In the genomic region with DNA sequence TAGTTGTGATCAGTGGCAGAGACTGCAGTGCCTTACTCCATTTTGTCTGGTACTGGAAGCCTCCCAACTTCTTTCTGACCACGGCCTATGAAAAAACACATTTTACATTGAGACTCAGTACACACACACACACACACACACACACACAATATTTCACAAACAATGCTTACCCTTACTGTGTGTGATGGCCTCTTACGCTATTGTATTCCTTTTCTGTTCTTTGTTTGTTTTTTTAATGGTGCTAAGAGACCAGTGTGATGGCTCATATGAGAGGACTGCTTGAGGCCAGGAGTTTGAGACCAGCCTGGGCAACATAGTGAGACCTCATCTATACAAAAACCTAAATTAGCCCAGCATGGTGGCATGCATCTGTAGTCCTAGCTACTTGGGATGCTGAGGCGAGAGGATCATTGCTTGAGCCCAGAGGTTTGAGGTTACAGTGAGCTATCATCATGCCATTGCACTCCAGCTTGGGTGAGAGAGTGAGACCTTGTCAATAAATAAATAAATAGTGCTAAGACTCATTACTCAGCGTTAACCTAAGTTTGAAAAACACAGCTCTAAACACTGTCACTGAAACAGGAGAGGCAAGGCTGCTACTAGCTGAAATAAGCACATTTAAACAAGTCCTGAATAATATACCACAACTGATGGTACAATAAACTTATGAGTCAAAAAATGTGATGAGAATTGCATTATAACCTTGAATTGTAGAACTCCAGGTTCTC, we compare ENCODE assay signal across 18 cellular contexts. TPM values are rescaled to one million over a fixed set of nuclear protein-coding genes. Genes with fewer than 3 reads are reported as not detected.
DNase-seq lines count a peak whose midpoint lies in the region; ATAC-seq, FAIRE-seq and TF ChIP-seq lines count a peak whose summit lies in the region.
"Had no signal": no experiment of that assay in that cellular context is flagged by ENCODE, and none has a peak within 500 bp of the region (broad histone marks: within the 10 kb centered on the region; RNA-seq: fewer than 3 reads in every experiment).

No MANE protein-coding gene starts in this region.

- no peaks in the 10 kb centered on the region for H3K27me3 ChIP-seq in HCT116 (ENCODE audit: insufficient read depth, low read length)
- H3K27me3 ChIP-seq in PC-3 (ENCODE audit: low read length): no peaks in the 10 kb centered on the region
- peaks cover 11 to 12% of the 10 kb centered on the region in 2 experiments; a peak in 3 of 5 replicates for H3K27me3 ChIP-seq in K562 (ENCODE audit: control insufficient read depth in 2 of 2, insufficient read depth in 2 of 2, low read length in 2 of 2)
- H3K27me3 ChIP-seq in CD8-positive, alpha-beta memory T cell (ENCODE audit: insufficient read depth, low read length, poor library complexity, severe bottlenecking): no peaks in the 10 kb centered on the region

- H3K9me2 ChIP-seq in HCT116 (ENCODE audit: insufficient read depth): no peaks in the 10 kb centered on the region
- no peaks in the 10 kb centered on the region for H3K9me2 ChIP-seq in PC-3 (replicated peaks; ENCODE audit: low read length)

- H3K4me1 ChIP-seq in HCT116 (ENCODE audit: control insufficient read depth in 1 of 2, insufficient read depth in 2 of 2, low read length in 2 of 2) (peaks cover 0 to 6% of the 10 kb centered on the region in 2 experiments; a peak in 2 of 4 replicates), PC-3 (ENCODE audit: insufficient read depth, low read length) (peaks cover 19% of the 10 kb centered on the region), K562 (replicated peaks in 1 of 2; ENCODE audit: control insufficient read depth in 2 of 2, insufficient read depth in 2 of 2, low read length in 2 of 2) (no peaks in the 10 kb centered on the region)
- H3K4me1 ChIP-seq in CD8-positive, alpha-beta memory T cell (ENCODE audit: insufficient read depth, low read length): no peaks in the 10 kb centered on the region

- CTCF ChIA-PET in HCT116 (lab: Charles Lee) (no interaction called here), PC-3 (lab: Charles Lee) (interaction anchor here (0.5 kb wide), 1 partner anchor 54 kb away, joined by 3 read pairs; no protein-coding TSS in a partner anchor), K562 (lab: Yijun Ruan, JAX; ENCODE audit: low intra/inter-chr PET ratio) (no interaction called here)
- CTCF ChIA-PET in CD8-positive, alpha-beta memory T cell (lab: Charles Lee): interaction anchor here (1.2 kb wide), 1 partner anchor 14 kb away, joined by 4 read pairs; no protein-coding TSS in a partner anchor

- H3K79me2 ChIP-seq in HCT116 (ENCODE audit: insufficient read depth, low read length): no peaks in the 10 kb centered on the region
- no peaks in the 10 kb centered on the region for H3K79me2 ChIP-seq in PC-3 (ENCODE audit: low read length)
- H3K79me2 ChIP-seq in K562 (ENCODE audit: control insufficient read depth, insufficient read depth, low read length): no peaks in the 10 kb centered on the region

- H4K20me1 ChIP-seq in HCT116 (ENCODE audit: insufficient read depth) (no peaks in the 10 kb centered on the region), PC-3 (ENCODE audit: low read length) (no peaks in the 10 kb centered on the region), K562 (replicated peaks; ENCODE audit: control insufficient read depth, insufficient read depth, low read length) (no peaks in the 10 kb centered on the region)

- H3K36me3 Mint-ChIP-seq in CD8-positive, alpha-beta memory T cell: peaks cover 0 to 5% (median 0%) of the 10 kb centered on the region in 3 donors
- peaks cover 7% of the 10 kb centered on the region for H3K36me3 Mint-ChIP-seq in activated T-helper 1 cell treated with anti-CD3 and anti-CD28 coated beads, Interleukin-12 subunit alpha, Interleukin-12 subunit beta, Interleukin-2, Interleukin-4 antibody, amounts not matched to agents 30 ng/mL and 10 ng/mL and 1 ng/mL, durations not matched to agents 14 hours and 24 hours and 36 hours (ENCODE audit: low read depth)

- POLR2A ChIA-PET in HCT116 (lab: Charles Lee): no interaction called here
- POLR2A ChIA-PET in PC-3 (lab: Charles Lee; ENCODE audit: unreplicated experiment): interaction anchor here (0.5 kb wide), 1 partner anchor 660 kb away, joined by 3 read pairs; no protein-coding TSS in a partner anchor
- POLR2A ChIA-PET in K562 (lab: Yijun Ruan, JAX): interaction anchor here (0.9 to 1.5 kb wide), 2 partner anchors 14 to 226 kb away, joined by 4 read pairs; a partner anchor contains a TSS
- POLR2A ChIA-PET in CD8-positive, alpha-beta memory T cell (lab: Charles Lee): no interaction called here

- no peak overlapping the region for H3K27ac ChIP-seq in HCT116 (ENCODE audit: low read depth, low read length)
- peak overlapping the region; percentile 58 for H3K27ac ChIP-seq in PC-3 (ENCODE audit: low read length)
- no peak overlapping the region for H3K27ac ChIP-seq in K562 (ENCODE audit: extremely low read depth, low read depth, low read length)
- no peak overlapping the region for H3K27ac ChIP-seq in CD8-positive, alpha-beta memory T cell (ENCODE audit: low read depth, low read length)

- no peak overlapping the region for H3K4me3 Mint-ChIP-seq in CD8-positive, alpha-beta memory T cell
- no peak overlapping the region for H3K4me3 Mint-ChIP-seq in activated T-helper 1 cell treated with anti-CD3 and anti-CD28 coated beads, Interleukin-12 subunit alpha, Interleukin-12 subunit beta, Interleukin-2, Interleukin-4 antibody, amounts not matched to agents 30 ng/mL and 10 ng/mL and 1 ng/mL, durations not matched to agents 14 hours and 24 hours and 36 hours

- TF ChIP-seq EP300 in K562 (IDR thresholded peaks at IDR 0.05; ENCODE audit: low read length): no peak

- H3K4me2 ChIP-seq in HCT116 (ENCODE audit: low read length): 0 out of 2 replicates have a peak overlapping the region, but pooled peaks have one; percentile 7
- H3K4me2 ChIP-seq in PC-3 (ENCODE audit: low read length): peak overlapping the region; percentile 44
- H3K4me2 ChIP-seq in K562 (ENCODE audit: insufficient read depth, low read length): no peak overlapping the region

- no peak overlapping the region for H2AFZ ChIP-seq in HCT116 (ENCODE audit: low read depth, low read length, poor library complexity, severe bottlenecking)
- H2AFZ ChIP-seq in PC-3 (ENCODE audit: low read length): 0 out of 2 replicates have a peak overlapping the region, but pooled peaks have one; percentile 37
- H2AFZ ChIP-seq in K562 (ENCODE audit: low read depth, low read length): no peak overlapping the region

- H3K9ac ChIP-seq in HCT116 (ENCODE audit: low read length) (no peak overlapping the region), PC-3 (ENCODE audit: low read length) (peak overlapping the region; percentile 0; the same call in 1 of the 2 replicates), K562 (ENCODE audit: insufficient read depth in 1 of 2, low read depth in 2 of 2, low read length in 2 of 2) (no peak overlapping the region)

- RAD21 ChIA-PET in HCT116 (lab: Charles Lee; ENCODE audit: low non-redundant PET in 1 of 2, low total read pairs in 2 of 2, uncharacterized antibody in 2 of 2, unreplicated experiment in 2 of 2): no interaction called here

- no peaks in the 10 kb centered on the region for H3F3A ChIP-seq in PC-3 (ENCODE audit: low read length, unreplicated experiment)

- H3K4me3 ChIP-seq in HCT116 (replicated peaks in 1 of 2; ENCODE audit: low read depth in 1 of 2, low read length in 2 of 2) (no peak overlapping the region), PC-3 (ENCODE audit: low read length) (no peak overlapping the region), K562 (no peak overlapping the region)
- no peak overlapping the region for H3K4me3 ChIP-seq in CD8-positive, alpha-beta memory T cell (ENCODE audit: low read length)

- BruUV-seq in HCT116 (replicated peaks; lab: Mats Ljungman, UMichigan) (no TSS peak), PC-3 (replicated peaks; lab: Mats Ljungman, UMichigan) (no TSS peak), K562 (replicated peaks; lab: Mats Ljungman, UMichigan) (no TSS peak)

- TF ChIP-seq RAD21 in HCT116 (IDR thresholded peaks at IDR 0.05; ENCODE audit: low read depth) (no peak), K562 (CRISPR knock-in tag; conservative IDR thresholded peaks at IDR 0.05 in 1 of 2, IDR thresholded peaks at IDR 0.05 in 1 of 2) (no peak)

- H3K4me1 Mint-ChIP-seq in CD8-positive, alpha-beta memory T cell: no peaks in the 10 kb centered on the region
- peaks cover 5% of the 10 kb centered on the region for H3K4me1 Mint-ChIP-seq in activated T-helper 1 cell treated with anti-CD3 and anti-CD28 coated beads, Interleukin-12 subunit alpha, Interleukin-12 subunit beta, Interleukin-2, Interleukin-4 antibody, amounts not matched to agents 30 ng/mL and 10 ng/mL and 1 ng/mL, durations not matched to agents 14 hours and 24 hours and 36 hours (ENCODE audit: low read depth)

- H3K9me3 ChIP-seq in HCT116 (ENCODE audit: control insufficient read depth in 1 of 2, insufficient read depth in 1 of 2, low read depth in 1 of 2, low read length in 2 of 2) (no peaks in the 10 kb centered on the region), PC-3 (ENCODE audit: low read length) (no peaks in the 10 kb centered on the region), K562 (replicated peaks; ENCODE audit: control insufficient read depth, insufficient read depth, low read depth, low read length) (no peaks in the 10 kb centered on the region)
- no peaks in the 10 kb centered on the region for H3K9me3 ChIP-seq in CD8-positive, alpha-beta memory T cell (ENCODE audit: low read length)

- H3K36me3 ChIP-seq in HCT116 (ENCODE audit: control insufficient read depth in 1 of 2, insufficient read depth in 2 of 2, low read length in 2 of 2): no peaks in the 10 kb centered on the region
- H3K36me3 ChIP-seq in PC-3 (ENCODE audit: low read depth, low read length): no peaks in the 10 kb centered on the region
- no peaks in the 10 kb centered on the region for H3K36me3 ChIP-seq in K562 (ENCODE audit: control insufficient read depth, insufficient read depth, low read length)
- no peaks in the 10 kb centered on the region for H3K36me3 ChIP-seq in CD8-positive, alpha-beta memory T cell (ENCODE audit: insufficient read depth, low read length)

- ATAC-seq in HCT116: no peak
- ATAC-seq in PC-3: peak; percentile 47
- ATAC-seq in K562: no peak
- no peak for ATAC-seq in GM19023 (IDR thresholded peaks at IDR 0.05; ENCODE audit: unreplicated experiment)

- H3K27ac Mint-ChIP-seq in CD8-positive, alpha-beta memory T cell: peak overlapping the region in 1 of 8 donors; percentile 57
- H3K27ac Mint-ChIP-seq in activated T-helper 1 cell treated with anti-CD3 and anti-CD28 coated beads, Interleukin-12 subunit alpha, Interleukin-12 subunit beta, Interleukin-2, Interleukin-4 antibody, amounts not matched to agents 30 ng/mL and 10 ng/mL and 1 ng/mL, durations not matched to agents 14 hours and 24 hours and 36 hours: no peak overlapping the region

- DNase-seq in HCT116 (ENCODE audit: low read depth, low spot score): no peak
- no peak for DNase-seq in PC-3
- no peak for DNase-seq in K562 (ENCODE audit: extremely low read depth in 1 of 4, low spot score in 3 of 4)
- DNase-seq in NCI-H2107 treated with DMSO at 0.1 percent for 48 hours (lab: John Stamatoyannopoulos, UW; ENCODE audit: unreplicated experiment): no peak
- DNase-seq in CD8-positive, alpha-beta memory T cell: no peak
- no peak for DNase-seq in activated T-helper 1 cell treated with anti-CD3 and anti-CD28 coated beads, Interleukin-12 subunit alpha, Interleukin-12 subunit beta, Interleukin-2, Interleukin-4 antibody, amounts not matched to agents 30 ng/mL and 10 ng/mL and 1 ng/mL, durations not matched to agents 14 hours and 24 hours and 36 hours (ENCODE audit: low spot score)
- DNase-seq: DMS 273 treated with DMSO at 0.1 percent for 48 hours; GOT3; MM.1S; NCI-H1092 treated with DMSO at 0.1 percent for 48 hours; NCI-H2107; NCI-H345; NCI-H526; NK-92 treated with Interleukin-12 subunit alpha and Interleukin-12 subunit beta, amount 100 ng/mL, for 24 hours; RPMI8226; SIG-M5 had no signal

- intact Hi-C loops in HCT116 (cut with micrococcal nuclease): no loop called here
- intact Hi-C loops in PC-3 (cut with micrococcal nuclease): loop anchor here (2.0 kb wide), 1 partner anchor 15 kb away; no protein-coding TSS in a partner anchor
- intact Hi-C loops in K562 (cut with micrococcal nuclease): no loop called here
- intact Hi-C loops in activated T-helper 1 cell treated with anti-CD3 and anti-CD28 coated beads, Interleukin-12 subunit alpha, Interleukin-12 subunit beta, Interleukin-2, Interleukin-4 antibody, amounts not matched to agents 30 ng/mL and 10 ng/mL and 1 ng/mL, durations not matched to agents 14 hours and 24 hours and 36 hours (cut with micrococcal nuclease): no loop called here

- TF ChIP-seq POLR2A in HCT116 (IDR thresholded peaks at IDR 0.05; ENCODE audit: borderline replicate concordance, extremely low read depth, insufficient read depth, insufficient read length): no peak
- no peak for TF ChIP-seq POLR2A in K562 (conservative IDR thresholded peaks at IDR 0.05)

- in situ Hi-C loops in K562 (cut with MboI): no loop called here

- H3K27me3 Mint-ChIP-seq in CD8-positive, alpha-beta memory T cell: peaks cover 7 to 26% of the 10 kb centered on the region in 2 donors
- H3K27me3 Mint-ChIP-seq in activated T-helper 1 cell treated with anti-CD3 and anti-CD28 coated beads, Interleukin-12 subunit alpha, Interleukin-12 subunit beta, Interleukin-2, Interleukin-4 antibody, amounts not matched to agents 30 ng/mL and 10 ng/mL and 1 ng/mL, durations not matched to agents 14 hours and 24 hours and 36 hours (ENCODE audit: insufficient read depth): peaks cover 9% of the 10 kb centered on the region

- no peaks in the 10 kb centered on the region for H3K9me1 ChIP-seq in K562 (ENCODE audit: control insufficient read depth, insufficient read depth, low read length)

- TF ChIP-seq CTCF in HCT116 (IDR thresholded peaks at IDR 0.05 in 2 of 3, conservative IDR thresholded peaks at IDR 0.05 in 1 of 3; ENCODE audit: borderline replicate concordance in 1 of 3, insufficient read depth in 1 of 3, low read depth in 2 of 3, low read length in 2 of 3) (no peak), PC-3 (conservative IDR thresholded peaks at IDR 0.05; ENCODE audit: low read depth, low read length) (no peak), K562 (IDR thresholded peaks at IDR 0.05 in 2 of 3, conservative IDR thresholded peaks at IDR 0.05 in 1 of 3; ENCODE audit: insufficient read depth in 2 of 3, low read depth in 1 of 3, low read length in 3 of 3) (no peak)

- no peaks in the 10 kb centered on the region for H3K9me3 Mint-ChIP-seq in CD8-positive, alpha-beta memory T cell
- H3K9me3 Mint-ChIP-seq in activated T-helper 1 cell treated with anti-CD3 and anti-CD28 coated beads, Interleukin-12 subunit alpha, Interleukin-12 subunit beta, Interleukin-2, Interleukin-4 antibody, amounts not matched to agents 30 ng/mL and 10 ng/mL and 1 ng/mL, durations not matched to agents 14 hours and 24 hours and 36 hours: no peaks in the 10 kb centered on the region

- peak; percentile 15 for FAIRE-seq in K562 (lab: Jason Lieb, UNC)
- FAIRE-seq: GM12892 had no signal

- 10% methylated on average over 4 of the region's 4 CpGs for WGBS in K562 (ENCODE audit: insufficient coverage, low coverage, missing lambda C conversion rate)

RNA-seq across cellular contexts. Expression of a gene that starts 13.7 kb away (rescaled TPM):
- total RNA-seq in HCT116 (2021; ENCODE audit: unreplicated experiment): 28.0 TPM
- polyA plus RNA-seq in HCT116 (2012): 16.2 and 19.5 TPM in 2 replicates
- total RNA-seq in PC-3 (2014; rRNA removed): 20.2 and 28.1 TPM in 2 replicates
- total RNA-seq in K562 (2011; cell fraction: chromatin; rRNA removed; ENCODE audit: low replicate concordance): 19.2 and 43.1 TPM in 2 replicates
- 12.0 and 14.1 TPM in 2 replicates for total RNA-seq in K562 (2011; cell fraction: nucleolus; rRNA removed)
- total RNA-seq in K562 (2011; cell fraction: nucleoplasm; rRNA removed): 25.6 and 32.9 TPM in 2 replicates
- total RNA-seq in K562 (2014; rRNA removed): 37.3 and 37.5 TPM in 2 replicates
- total RNA-seq in K562 (2014; rRNA removed; fragmentation: Illumina TruSeq; extraction: Trizol): 42.8 and 50.8 TPM in 2 replicates
- total RNA-seq in K562 (2015; rRNA removed; fragmentation: Illumina TruSeq; extraction: Trizol): 38.6 and 45.5 TPM in 2 replicates
- total RNA-seq in K562 (2021): 28.5 and 30.0 TPM in 2 replicates
- 28.5 and 35.1 TPM in 2 replicates for polyA plus RNA-seq in K562 (2011; rRNA removed)
- 10.9 and 16.7 TPM in 2 replicates for polyA plus RNA-seq in K562 (2011; cell fraction: cytosol; rRNA removed)
- 18.9 and 21.9 TPM in 2 replicates for polyA plus RNA-seq in K562 (2011; cell fraction: nucleus; rRNA removed)
- 19.3 and 25.3 TPM in 2 replicates for polyA plus RNA-seq in K562 (2012)
- polyA plus RNA-seq in K562 (2014; fragmentation: Illumina TruSeq; extraction: Trizol): 42.1 and 47.0 TPM in 2 replicates
- 10 to 100 TPM; 10.6 to 13.0 TPM for polyA plus RNA-seq in K562 (2014; fragmentation: Nextera tagmentation; extraction: Ambion mirVana)
- 36.6 and 40.6 TPM in 2 replicates for polyA plus RNA-seq in K562 (2014; rRNA removed)
- polyA minus RNA-seq in K562 (2011; rRNA and poly(A)+ RNA removed): 24.9 and 30.1 TPM in 2 replicates
- 9.1 and 14.6 TPM in 2 replicates for polyA minus RNA-seq in K562 (2011; cell fraction: cytosol; rRNA and poly(A)+ RNA removed)
- polyA minus RNA-seq in K562 (2011; cell fraction: nucleus; rRNA and poly(A)+ RNA removed): 14.9 and 28.0 TPM in 2 replicates
- 10 to 100 TPM; 33.7 to 35.2 TPM for total RNA-seq in CD8-positive, alpha-beta memory T cell
- polyA plus RNA-seq in CD8-positive, alpha-beta memory T cell: 17.2 TPM
- 30.0 and 34.2 TPM in 2 replicates for total RNA-seq in activated T-helper 1 cell treated with anti-CD3 and anti-CD28 coated beads, Interleukin-12 subunit alpha, Interleukin-12 subunit beta, Interleukin-2, Interleukin-4 antibody, amounts not matched to agents 30 ng/mL and 10 ng/mL and 1 ng/mL, durations not matched to agents 14 hours and 24 hours and 36 hours

Comparison
In these comparisons a context has a peak if more than half of its experiments do, and no peak if none do; other contexts are left out.
1. CTCF ChIA-PET loops: an anchor here in PC-3 (0.5 kb wide) and CD8-positive, alpha-beta memory T cell (1.2 kb wide); none called in HCT116 and K562.
2. POLR2A ChIA-PET loops: an anchor here in PC-3 (0.5 kb wide) and K562 (0.9 to 1.5 kb wide); none called in HCT116 and CD8-positive, alpha-beta memory T cell.